ENCODE assay signal across 27 cellular contexts in the genomic region with DNA sequence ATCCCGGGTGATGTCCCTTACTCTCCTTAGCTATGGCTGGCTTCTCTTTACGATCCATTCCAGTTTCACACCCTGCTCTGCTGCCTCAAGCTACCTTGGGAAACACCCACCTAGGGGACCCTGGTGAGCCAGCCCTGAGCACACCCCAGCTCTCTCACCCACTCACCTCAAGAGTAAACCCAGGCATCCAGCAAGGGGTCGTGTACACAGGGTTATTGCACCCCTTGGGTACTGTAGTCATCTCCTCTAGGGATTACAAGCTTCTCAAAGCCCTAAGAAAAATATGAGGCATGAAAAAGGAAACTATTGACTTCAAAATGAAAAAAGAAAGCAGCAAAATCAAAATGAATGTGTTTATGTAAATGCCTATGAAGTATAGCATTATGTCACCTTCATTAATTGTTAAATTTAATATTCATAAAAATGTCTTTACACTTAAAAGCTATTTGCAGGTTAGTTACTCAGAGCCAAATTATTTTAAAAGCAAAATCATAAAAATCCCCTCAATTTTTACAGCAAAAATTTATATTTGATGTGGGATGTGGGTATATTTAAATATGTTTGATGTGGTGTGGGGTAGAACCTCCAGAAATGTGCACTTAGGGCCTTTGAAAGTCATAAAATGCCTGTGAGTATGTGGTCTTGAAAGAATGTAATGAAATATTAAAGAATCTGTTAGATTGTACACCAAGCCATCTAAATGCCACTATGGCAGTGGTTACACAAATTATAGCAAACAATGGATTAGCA.
"Had no signal": no experiment of that assay in that cellular context is flagged by ENCODE, and none has a peak within 500 bp of the region (broad histone marks: within the 10 kb centered on the region; RNA-seq: fewer than 3 reads in every experiment).

No MANE protein-coding gene starts in this region.

- H3K4me1 ChIP-seq: left lung, lower lobe of right lung, neural progenitor cell, pancreas, right atrium auricular region, right lobe of liver, stomach, testis, thyroid gland, transverse colon, upper lobe of left lung, vagina had no signal

- H2AFZ ChIP-seq: neural progenitor cell had no signal

- FAIRE-seq: islet of Langerhans, kidney, pancreas had no signal

- H3K27ac ChIP-seq: left lung, lower lobe of right lung, neural progenitor cell, pancreas, right atrium auricular region, right lobe of liver, stomach, testis, thyroid gland, transverse colon, upper lobe of left lung, vagina had no signal

- H3K9ac ChIP-seq: neural progenitor cell had no signal

- H3K9me3 ChIP-seq: lower lobe of right lung, pancreas, right atrium auricular region, right lobe of liver, testis, thyroid gland, transverse colon, upper lobe of left lung, vagina had no signal

- ATAC-seq: left colon; left lung; lower lobe of right lung; natural killer cell; pancreas; right lobe of liver; stimulated activated naive B cell treated with anti-CD40 and anti-IgM and Interleukin-4, amounts not matched to agents 10 μg/mL and 1 μg/mL and 100 μg/mL, for 72 hours; stimulated activated naive CD8-positive, alpha-beta T cell treated with anti-CD3 and anti-CD28 coated beads, Interleukin-15, Interleukin-2, amounts not matched to agents 100 U/mL and 50 U/mL, for 24 hours had no signal

- H3K4me3 ChIP-seq: left lung, lower lobe of right lung, neural progenitor cell, pancreas, right atrium auricular region, right lobe of liver, smooth muscle cell, stomach, testis, thyroid gland, transverse colon, upper lobe of left lung, vagina had no signal

- H3K36me3 ChIP-seq: left lung, lower lobe of right lung, neural progenitor cell, pancreas, right atrium auricular region, right lobe of liver, stomach, thyroid gland, transverse colon, upper lobe of left lung, vagina had no signal

- H3K27me3 ChIP-seq: neural progenitor cell, right atrium auricular region, right lobe of liver, testis, thyroid gland, transverse colon, upper lobe of left lung, vagina had no signal

- DNase-seq: hippocampal formation; immature natural killer cell; kidney; left colon; left lung; lower lobe of right lung; mesendoderm; naive B cell; natural killer cell; nephron progenitor cell; pancreas; posterior cingulate gyrus; right lobe of liver; stimulated activated CD4-positive, alpha-beta T cell treated with anti-CD3 and anti-CD28 coated beads, Interleukin-1b, Interleukin-23, amount 100 ng/mL, for 48 hours; stimulated activated CD4-positive, alpha-beta T cell treated with anti-CD3 and anti-CD28 coated beads, Interleukin-4, amount 100 ng/mL, for 1 hour; stimulated activated naive B cell treated with anti-CD40 and anti-IgM and Interleukin-4, amounts not matched to agents 10 μg/mL and 1 μg/mL and 100 μg/mL, for 72 hours; stimulated activated naive CD8-positive, alpha-beta T cell treated with anti-CD3 and anti-CD28 coated beads, Interleukin-15, Interleukin-2, amounts not matched to agents 100 U/mL and 50 U/mL, for 24 hours; stomach; testis; thyroid gland; transverse colon; upper lobe of left lung had no signal

- H3K4me2 ChIP-seq: neural progenitor cell, smooth muscle cell had no signal
